Comparison of ENCODE assay signal across 1 cellular context in genomic region chr2:109016376-109016775, GRCh38.
TF ChIP-seq lines count a peak whose summit lies in the region.

No MANE protein-coding gene starts in this region.

TF ChIP-seq in H1, 55 proteins besides CTCF, POLR2A, EP300 and RAD21:
- TF ChIP-seq NANOG (IDR thresholded peaks at IDR 0.05; ENCODE audit: insufficient read depth, low read depth, low read length, poor library complexity, severe bottlenecking) (no peak), MAX (IDR thresholded peaks at IDR 0.05) (no peak; the same call in 1 of the 2 replicates), E2F6 (IDR thresholded peaks at IDR 0.05) (peak; percentile 26; the same call in 1 of the 2 replicates), BACH1 (IDR thresholded peaks at IDR 0.05; ENCODE audit: low read length) (no peak), ASH2L (IDR thresholded peaks at IDR 0.05; ENCODE audit: low read length) (no peak), SIN3A (conservative IDR thresholded peaks at IDR 0.05 in 1 of 2, IDR thresholded peaks at IDR 0.05 in 1 of 2; ENCODE audit: low read depth in 1 of 2, low read length in 2 of 2) (no peak), USF2 (IDR thresholded peaks at IDR 0.05; ENCODE audit: low read length) (no peak), EZH2 (IDR thresholded peaks at IDR 0.05; ENCODE audit: low read depth, low read length, severe bottlenecking) (no peak), YY1 (IDR thresholded peaks at IDR 0.05; ENCODE audit: low read depth, low read length) (no peak)
